8 cellular contexts compared by ENCODE assay signal in genomic region chr3:58463181-58463941, GRCh38.
DNase-seq lines count a peak whose midpoint lies in the region; ATAC-seq lines count a peak whose summit lies in the region.

No MANE protein-coding gene starts in this region.

- H3K36me3 ChIP-seq in muscle layer of colon (ENCODE audit: insufficient read depth, low read length) = no peaks in the 10 kb centered on the region

- no peak overlapping the region for H3K27ac ChIP-seq in muscle layer of colon (ENCODE audit: low read depth, low read length)

- peak; percentile 82 for DNase-seq in Ammon's horn (ENCODE audit: low spot score)
- DNase-seq in NOMO-1 treated with DMSO at 0.1 percent for 48 hours (lab: John Stamatoyannopoulos, UW; ENCODE audit: unreplicated experiment) = peak; percentile 75
- DNase-seq in activated CD8-positive, alpha-beta memory T cell treated with anti-CD3 and anti-CD28 coated beads, Interleukin-2, amount 50 U/mL, for 4 hours = peak; percentile 73
- peak; percentile 73 for DNase-seq in epidermal melanocyte (ENCODE audit: insufficient read length, low spot score)
- peak; percentile 86 for DNase-seq in stimulated activated CD8-positive, alpha-beta memory T cell treated with anti-CD3 and anti-CD28 coated beads, Interleukin-4, amount 100 ng/mL, for 48 hours

- H3K4me1 ChIP-seq in muscle layer of colon (ENCODE audit: insufficient read depth, low read length) = peaks cover 4% of the 10 kb centered on the region

- H3K9me3 ChIP-seq in muscle layer of colon (ENCODE audit: low read length) = no peaks in the 10 kb centered on the region

- H3K9ac ChIP-seq in muscle layer of colon (ENCODE audit: low read length) = no peak overlapping the region

- peak; percentile 86 for ATAC-seq in GM18909 (IDR thresholded peaks at IDR 0.05; ENCODE audit: poor library complexity, unreplicated experiment)
- peak; percentile 95 for ATAC-seq in HG03432 (IDR thresholded peaks at IDR 0.05; ENCODE audit: unreplicated experiment)

- peak overlapping the region; percentile 4 to 41 for H3K4me3 ChIP-seq in muscle layer of colon (ENCODE audit: low read depth in 1 of 2, low read length in 2 of 2)

- no peaks in the 10 kb centered on the region for H3K27me3 ChIP-seq in muscle layer of colon (ENCODE audit: control insufficient read depth in 1 of 2, insufficient read depth in 2 of 2, low read length in 2 of 2)
